Comparison of ENCODE assay signal across 8 cellular contexts in genomic region chr13:102580552-102581169, GRCh38. TPM values are rescaled to one million over a fixed set of nuclear protein-coding genes. Genes with fewer than 3 reads are reported as not detected.
DNase-seq lines count a peak whose midpoint lies in the region; TF ChIP-seq lines count a peak whose summit lies in the region.

No MANE protein-coding gene starts in this region.

- H3K4me3 ChIP-seq in AG04449 (ENCODE audit: low read depth, low read length) = no peak overlapping the region
- H3K4me3 ChIP-seq in GM06990 (replicated peaks; ENCODE audit: low read depth, low read length) = no peak overlapping the region
- H3K4me3 ChIP-seq in HFF-Myc (replicated peaks; ENCODE audit: low read depth, low read length) = no peak overlapping the region

- CTCF ChIA-PET in AG04449 (lab: Yijun Ruan, JAX) = interaction anchor here (0.9 to 7.3 kb wide), 27 partner anchors 10 to 335 kb away, joined by 3 to 88 read pairs (median 5); partner anchors contain the start of genes ERCC5 and TPP2

- no peak for DNase-seq in AG04449 (ENCODE audit: low read depth, low spot score)
- DNase-seq in GM06990 (ENCODE audit: extremely low read depth, insufficient read length) = peak; percentile 15
- no peak for DNase-seq in HFF-Myc (ENCODE audit: extremely low read depth, low read depth)
- DNase-seq in NCI-H1105 (lab: John Stamatoyannopoulos, UW) = peak; percentile 50
- DNase-seq in SKM-1 treated with dmso at 0.1 percent for 144 hours (lab: John Stamatoyannopoulos, UW; ENCODE audit: unreplicated experiment) = peak; percentile 38
- DNase-seq in epidermal melanocyte (ENCODE audit: insufficient read length, low spot score) = peak; percentile 59
- DNase-seq in mucosa of gallbladder (ENCODE audit: low spot score) = peak; percentile 40
- no peak for DNase-seq in mesenteric fat pad (ENCODE audit: low spot score)

- H3K27me3 ChIP-seq in GM06990 (replicated peaks; ENCODE audit: control insufficient read depth, insufficient read depth, low read length) = no peaks in the 10 kb centered on the region

- TF ChIP-seq CTCF in AG04449 (IDR thresholded peaks at IDR 0.05; ENCODE audit: insufficient read depth, low read length, missing control alignments) = peak; percentile 66
- peak; percentile 59 for TF ChIP-seq CTCF in GM06990 (IDR thresholded peaks at IDR 0.05; ENCODE audit: insufficient read depth, low read length, poor library complexity, severe bottlenecking)
- peak; percentile 63 for TF ChIP-seq CTCF in HFF-Myc (IDR thresholded peaks at IDR 0.05; ENCODE audit: low read depth, low read length, missing control alignments)

- POLR2A ChIA-PET in AG04449 (lab: Yijun Ruan, JAX) = no interaction called here

- H3K36me3 ChIP-seq in GM06990 (ENCODE audit: control insufficient read depth, insufficient read depth, low read length) = no peaks in the 10 kb centered on the region

RNA-seq across cellular contexts. Expression of gene TPP2, which starts 16.1 kb away (rescaled TPM):
- 37.6 TPM for total RNA-seq in mucosa of gallbladder
- 36.5 TPM for total RNA-seq in mesenteric fat pad

Comparison
In these comparisons a context has a peak if more than half of its experiments do, and no peak if none do; other contexts are left out.
1. DNase-seq: peak in GM06990 (single experiment), NCI-H1105 (single experiment), SKM-1 treated with dmso at 0.1 percent for 144 hours (single experiment), epidermal melanocyte (single experiment) and mucosa of gallbladder (single experiment); none in AG04449 (single experiment), HFF-Myc (single experiment) and mesenteric fat pad (single experiment).
2. Peak in every context shown above with its lines, with median percentiles within 50 percentile points of each other: CTCF ChIP-seq.